In the genomic region with DNA sequence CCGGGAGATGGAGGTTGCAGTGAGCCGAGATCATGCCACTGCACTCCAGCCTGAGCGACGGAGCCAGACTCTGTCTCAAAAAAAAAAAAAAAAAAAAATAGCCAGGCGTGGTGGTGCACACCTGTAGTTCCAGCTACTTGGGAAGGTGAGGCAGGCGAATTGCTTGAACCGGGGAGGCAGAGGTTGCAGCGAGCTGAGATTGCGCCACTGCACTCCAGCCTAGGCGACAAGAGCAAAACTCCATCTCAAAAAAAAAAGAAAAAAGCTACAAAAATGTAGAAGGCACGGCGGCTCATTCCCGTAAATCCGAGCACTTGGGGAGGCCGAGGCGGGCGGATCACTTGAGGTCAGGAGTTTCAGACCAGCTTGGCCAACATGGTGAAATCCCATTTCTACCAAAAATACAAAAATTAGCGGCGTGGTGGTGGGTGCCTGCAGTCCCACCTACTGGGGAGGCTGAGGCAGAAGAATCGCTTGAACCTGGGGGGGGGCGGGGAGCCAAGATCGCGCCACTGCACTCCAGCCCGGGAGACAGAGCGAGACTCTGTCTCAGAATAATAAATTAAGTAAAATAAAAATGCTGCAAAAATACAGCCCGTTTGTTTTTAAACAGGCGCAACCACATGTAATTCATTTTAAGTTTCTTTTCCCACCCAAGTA, we compare ENCODE assay signal across 6 cellular contexts. TPM values are rescaled to one million over a fixed set of nuclear protein-coding genes. Genes with fewer than 3 reads are reported as not detected.
DNase-seq lines count a peak whose midpoint lies in the region; ATAC-seq, FAIRE-seq and TF ChIP-seq lines count a peak whose summit lies in the region.
"Not testable (repeated sequence)": the region's sequence is repeated elsewhere in the genome, so short reads cannot be mapped to it uniquely, and the experiment has no call there.

No MANE protein-coding gene starts in this region.

- peaks cover 23% of the 10 kb centered on the region for H3K36me3 Mint-ChIP-seq in activated naive CD4-positive, alpha-beta T cell treated with anti-CD3 and anti-CD28 coated beads, Interleukin-2, amount 10 ng/mL, durations not matched to agents 7 days and 5 days
- H3K36me3 Mint-ChIP-seq in memory B cell, result not testable (repeated sequence)

- H3K9me3 Mint-ChIP-seq in activated naive CD4-positive, alpha-beta T cell treated with anti-CD3 and anti-CD28 coated beads, Interleukin-2, amount 10 ng/mL, durations not matched to agents 7 days and 5 days; memory B cell: not testable (repeated sequence)

- CTCF ChIA-PET in activated naive CD4-positive, alpha-beta T cell treated with anti-CD3 and anti-CD28 coated beads, Interleukin-2, amount 10 ng/mL, durations not matched to agents 7 days and 5 days (lab: Charles Lee), result interaction anchor here (1.0 to 1.8 kb wide), 3 partner anchors 13 to 50 kb away, joined by 3 to 8 read pairs (median 5); partner anchors contain the start of genes NELFB and RNF224

- peaks cover 30 to 76% (median 70%) of the 10 kb centered on the region in 11 experiments for H4K20me1 ChIP-seq in BLaER1 treated with 17β-estradiol and CSF1 and Interleukin-3, amounts not matched to agents 10 nM and 100 nM
- peaks cover 16% of the 10 kb centered on the region for H4K20me1 ChIP-seq in MM.1S (ENCODE audit: insufficient read depth, low read length)

- not testable (repeated sequence) for H3K9me3 ChIP-seq in BLaER1 treated with 17β-estradiol and CSF1 and Interleukin-3, amounts not matched to agents 10 nM and 100 nM (replicated peaks in 1 of 11); MM.1S (replicated peaks; ENCODE audit: insufficient read depth, low read length); small intestine (ENCODE audit: control insufficient read depth, low read depth)

- TF ChIP-seq CTCF in MM.1S (IDR thresholded peaks at IDR 0.05; ENCODE audit: low read length); epithelial cell of esophagus (IDR thresholded peaks at IDR 0.05; ENCODE audit: insufficient read depth, low read depth, low read length, missing control alignments): not testable (repeated sequence)

- peak overlapping the region; percentile 78 for H3K27ac Mint-ChIP-seq in activated naive CD4-positive, alpha-beta T cell treated with anti-CD3 and anti-CD28 coated beads, Interleukin-2, amount 10 ng/mL, durations not matched to agents 7 days and 5 days
- not testable (repeated sequence) for H3K27ac Mint-ChIP-seq in memory B cell

- peaks cover 12% of the 10 kb centered on the region for H3K27me3 Mint-ChIP-seq in activated naive CD4-positive, alpha-beta T cell treated with anti-CD3 and anti-CD28 coated beads, Interleukin-2, amount 10 ng/mL, durations not matched to agents 7 days and 5 days
- H3K27me3 Mint-ChIP-seq in memory B cell, result not testable (repeated sequence)

- H2AFZ ChIP-seq in MM.1S (ENCODE audit: low read length), result peak overlapping the region; percentile 86

- H3K27me3 ChIP-seq in BLaER1 treated with 17β-estradiol and CSF1 and Interleukin-3, amounts not matched to agents 10 nM and 100 nM; small intestine (ENCODE audit: control insufficient read depth in 2 of 2, insufficient read depth in 2 of 2, low read length in 2 of 2): not testable (repeated sequence)
- H3K27me3 ChIP-seq in MM.1S (replicated peaks; ENCODE audit: insufficient read depth, low read length), result peaks cover 15% of the 10 kb centered on the region

- H3K9ac ChIP-seq in BLaER1 treated with 17β-estradiol and CSF1 and Interleukin-3, amounts not matched to agents 10 nM and 100 nM, result peak overlapping the region; percentile 83 to 93 (median 88)
- H3K9ac ChIP-seq in MM.1S (ENCODE audit: low read length), result peak overlapping the region; percentile 83

- 34 to 46% (median 40%) methylated on average over 23 to 27 of the region's 27 CpGs for WGBS in small intestine, 3 donors

- H3K79me2 ChIP-seq in MM.1S (ENCODE audit: low read length), result peaks cover 31% of the 10 kb centered on the region

- not testable (repeated sequence) for H3K9me2 ChIP-seq in MM.1S (replicated peaks; ENCODE audit: insufficient read depth, low read length)

- DNase-seq in MM.1S; activated naive CD4-positive, alpha-beta T cell treated with anti-CD3 and anti-CD28 coated beads, Interleukin-2, amount 10 ng/mL, durations not matched to agents 7 days and 5 days; epithelial cell of esophagus (ENCODE audit: low read depth); memory B cell (ENCODE audit: low spot score in 2 of 2); small intestine: not testable (repeated sequence)

- peak overlapping the region; percentile 90 to 98 (median 95) for H3K4me2 ChIP-seq in BLaER1 treated with 17β-estradiol and CSF1 and Interleukin-3, amounts not matched to agents 10 nM and 100 nM
- H3K4me2 ChIP-seq in MM.1S (ENCODE audit: low read depth, low read length), result peak overlapping the region; percentile 83

- H3F3A ChIP-seq in MM.1S (ENCODE audit: insufficient read depth, low read length), result peaks cover 28% of the 10 kb centered on the region; the same call in 1 of the 2 replicates

- peaks cover 39% of the 10 kb centered on the region for H3K4me1 Mint-ChIP-seq in activated naive CD4-positive, alpha-beta T cell treated with anti-CD3 and anti-CD28 coated beads, Interleukin-2, amount 10 ng/mL, durations not matched to agents 7 days and 5 days
- H3K4me1 Mint-ChIP-seq in memory B cell, result peaks cover 28% of the 10 kb centered on the region

- ATAC-seq in memory B cell (ENCODE audit: low read depth), result not testable (repeated sequence)

- H3K4me3 ChIP-seq in BLaER1 treated with 17β-estradiol and CSF1 and Interleukin-3, amounts not matched to agents 10 nM and 100 nM, result peak overlapping the region; percentile 60 to 79 (median 68)
- peak overlapping the region; percentile 93 for H3K4me3 ChIP-seq in MM.1S (ENCODE audit: low read length)
- H3K4me3 ChIP-seq in epithelial cell of esophagus (ENCODE audit: low read length), result peak overlapping the region; percentile 65
- peak overlapping the region; percentile 65 to 71 for H3K4me3 ChIP-seq in small intestine (ENCODE audit: low read depth in 1 of 2, low read length in 2 of 2)

- peaks cover 74 to 82% (median 79%) of the 10 kb centered on the region in 10 experiments for H3K4me1 ChIP-seq in BLaER1 treated with 17β-estradiol and CSF1 and Interleukin-3, amounts not matched to agents 10 nM and 100 nM
- peaks cover 19% of the 10 kb centered on the region; the same call in 1 of the 2 replicates for H3K4me1 ChIP-seq in MM.1S (ENCODE audit: low read length)
- H3K4me1 ChIP-seq in small intestine (ENCODE audit: control insufficient read depth in 2 of 2, insufficient read depth in 1 of 2, low read depth in 1 of 2, low read length in 1 of 2), result not testable (repeated sequence)

- peak overlapping the region; percentile 75 to 94 (median 90) for H3K27ac ChIP-seq in BLaER1 treated with 17β-estradiol and CSF1 and Interleukin-3, amounts not matched to agents 10 nM and 100 nM
- H3K27ac ChIP-seq in MM.1S (ENCODE audit: low read length), result peak overlapping the region; percentile 92; the same call in 1 of the 2 replicates
- H3K27ac ChIP-seq in small intestine (ENCODE audit: low read depth in 1 of 2, low read length in 1 of 2), result peak overlapping the region; percentile 96 to 98

- not testable (repeated sequence) for FAIRE-seq in small intestine (lab: Jason Lieb, UNC)

- H3K4me3 Mint-ChIP-seq in activated naive CD4-positive, alpha-beta T cell treated with anti-CD3 and anti-CD28 coated beads, Interleukin-2, amount 10 ng/mL, durations not matched to agents 7 days and 5 days, result peak overlapping the region; percentile 73
- H3K4me3 Mint-ChIP-seq in memory B cell, result peak overlapping the region; percentile 86

- H3K36me3 ChIP-seq in BLaER1 treated with 17β-estradiol and CSF1 and Interleukin-3, amounts not matched to agents 10 nM and 100 nM, result peaks cover 23 to 30% (median 27%) of the 10 kb centered on the region in 11 experiments
- H3K36me3 ChIP-seq in MM.1S (replicated peaks; ENCODE audit: insufficient read depth, low read length); small intestine (ENCODE audit: control insufficient read depth in 2 of 2, insufficient read depth in 2 of 2, low read length in 2 of 2): not testable (repeated sequence)

RNA-seq across cellular contexts. Expression of gene TUBB4B, which starts 1.4 kb away (rescaled TPM):
- polyA plus RNA-seq in small intestine, result 100 to 1,000 TPM; 365 to 374 (median 369) TPM

RNA-seq across cellular contexts. Expression of gene SLC34A3, which starts 9.0 kb away (rescaled TPM):
- under 1 TPM; 0.21 to 0.89 (median 0.81) TPM for polyA plus RNA-seq in small intestine

RNA-seq across cellular contexts. Expression of gene STPG3, which starts 11.4 kb away (rescaled TPM):
- polyA plus RNA-seq in small intestine, result not detected

RNA-seq across cellular contexts. Expression of gene RNF224, which starts 12.4 kb away (rescaled TPM):
- under 1 TPM in 1 of 3 donors, not detected in 2; 0.03 TPM for polyA plus RNA-seq in small intestine

RNA-seq across cellular contexts. Expression of gene CYSRT1, which starts 14.7 kb away (rescaled TPM):
- polyA plus RNA-seq in small intestine, result 1 to 10 TPM in 1 of 3 donors, under 1 TPM in 2; 0.57 to 2.2 (median 0.89) TPM
